In the genomic region with DNA sequence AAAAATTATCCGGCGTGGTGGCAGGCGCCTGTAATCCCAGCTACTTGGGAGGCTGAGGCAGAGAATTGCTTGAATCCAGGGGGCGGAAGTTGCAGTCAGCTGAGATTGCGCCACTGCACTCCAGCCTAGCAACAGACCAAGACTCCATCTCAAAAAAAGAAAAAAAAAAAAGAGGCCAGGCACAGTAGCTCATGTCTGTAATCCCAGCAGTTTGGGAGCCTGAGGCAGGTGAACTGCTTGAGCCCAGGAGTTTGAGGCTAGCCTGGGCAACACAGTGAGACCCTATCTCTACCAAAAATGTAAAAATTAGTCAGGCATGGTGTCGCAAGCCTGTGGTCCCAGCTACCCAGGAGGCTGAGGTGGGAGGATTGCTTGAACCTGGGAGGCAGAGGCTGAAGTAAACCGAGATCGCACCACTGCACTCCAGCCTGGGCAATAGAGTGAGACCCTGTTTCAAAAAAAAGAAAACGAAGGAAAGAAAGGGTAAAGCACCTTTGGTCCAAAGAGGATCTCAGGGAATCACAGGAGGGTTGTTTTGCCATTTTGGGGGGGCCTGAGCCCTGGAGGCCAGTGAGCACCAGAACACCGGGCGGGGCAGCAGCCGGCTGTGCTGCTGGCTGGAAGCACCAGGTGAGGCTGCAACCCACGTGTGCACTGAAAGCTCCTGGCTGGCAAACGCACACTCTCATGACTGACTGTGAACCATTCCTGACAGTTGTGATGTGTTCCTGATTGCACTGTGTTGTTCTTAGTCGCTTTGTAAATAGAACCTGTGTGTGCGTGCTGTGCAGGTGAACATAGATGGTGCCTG, we compare ENCODE assay signal across 14 cellular contexts. TPM values are rescaled to one million over a fixed set of nuclear protein-coding genes. Genes with fewer than 3 reads are reported as not detected.
A peak's percentile ranks its signal among the peaks of the same experiment; 100 is the strongest.
DNase-seq lines count a peak whose midpoint lies in the region; ATAC-seq, FAIRE-seq and TF ChIP-seq lines count a peak whose summit lies in the region.
"Had no signal": no experiment of that assay in that cellular context is flagged by ENCODE, and none has a peak within 500 bp of the region (broad histone marks: within the 10 kb centered on the region; RNA-seq: fewer than 3 reads in every experiment).

No MANE protein-coding gene starts in this region.

- H3K9ac ChIP-seq in mammary epithelial cell (ENCODE audit: insufficient read depth, low read length) = no peak overlapping the region
- H3K9ac ChIP-seq in kidney (ENCODE audit: low read length in 2 of 2) = no peak overlapping the region

- TF ChIP-seq POLR2A in breast epithelium (IDR thresholded peaks at IDR 0.05) = no peak

- dilution Hi-C loops in mammary epithelial cell (cut with HindIII; ENCODE audit: low sequenced_read_pairs) = no loop called here

- H3K4me1 ChIP-seq in mammary epithelial cell (ENCODE audit: insufficient read depth, low read length) (peaks cover 4% of the 10 kb centered on the region), breast epithelium (no peaks in the 10 kb centered on the region), kidney (ENCODE audit: control insufficient read depth in 1 of 2, insufficient read depth in 1 of 2, low read depth in 1 of 2, low read length in 2 of 2) (no peaks in the 10 kb centered on the region)

- H2AFZ ChIP-seq in mammary epithelial cell (ENCODE audit: low read depth, low read length) = no peak overlapping the region

- no peak for ATAC-seq in GM21381 (IDR thresholded peaks at IDR 0.05; ENCODE audit: unreplicated experiment)
- ATAC-seq: activated CD8-positive, alpha-beta T cell treated with anti-CD3 and anti-CD28 coated beads, Interleukin-2, amount 10 ng/mL, durations not matched to agents 7 days and 5 days had no signal

- no peak for FAIRE-seq in kidney (lab: Jason Lieb, UNC)

- DNase-seq in mammary epithelial cell = peak; percentile 17
- DNase-seq in breast epithelium (ENCODE audit: low spot score in 2 of 2) = no peak
- peak; percentile 77 for DNase-seq in NCI-H774 (lab: John Stamatoyannopoulos, UW)
- peak; percentile 38 for DNase-seq in kidney
- no peak for DNase-seq in stimulated activated CD4-positive, alpha-beta T cell treated with anti-CD3 and anti-CD28 coated beads, Interleukin-2, amount 100 ng/mL, for 24 hours
- DNase-seq in posterior cingulate gyrus = no peak
- DNase-seq in NK-92 (lab: John Stamatoyannopoulos, UW; ENCODE audit: unreplicated experiment) = no peak
- DNase-seq: activated CD8-positive, alpha-beta T cell treated with anti-CD3 and anti-CD28 coated beads, Interleukin-2, amount 10 ng/mL, durations not matched to agents 7 days and 5 days; dorsolateral prefrontal cortex; NCI-H524 treated with DMSO at 0.1 percent for 48 hours had no signal

- CTCF ChIA-PET in mammary epithelial cell (lab: Charles Lee; ENCODE audit: low non-redundant PET) = no interaction called here

- 57% methylated on average over 16 of the region's 16 CpGs for WGBS in mammary epithelial cell (ENCODE audit: low coverage, missing lambda C conversion rate)

- H3K27me3 ChIP-seq in mammary epithelial cell (ENCODE audit: insufficient read depth, low read length) (no peaks in the 10 kb centered on the region), breast epithelium (no peaks in the 10 kb centered on the region)

- H4K20me1 ChIP-seq in mammary epithelial cell (ENCODE audit: insufficient read depth, low read length) = no peaks in the 10 kb centered on the region

- BruUV-seq in mammary epithelial cell (replicated peaks; lab: Mats Ljungman, UMichigan) = no TSS peak

- intact Hi-C loops in mammary epithelial cell (cut with micrococcal nuclease) (no loop called here), breast epithelium (cut with DNase I; ENCODE audit: low total_unique reads) (no loop called here), kidney (cut with DNase I) (no loop called here), posterior cingulate gyrus (cut with DNase I) (no loop called here)

- no peaks in the 10 kb centered on the region for H3K79me2 ChIP-seq in mammary epithelial cell (ENCODE audit: insufficient read depth, low read length)

- H3K4me3 ChIP-seq in mammary epithelial cell (replicated peaks in 1 of 3; ENCODE audit: insufficient read depth in 1 of 3, low read depth in 2 of 3, low read length in 3 of 3) (no peak overlapping the region), breast epithelium (no peak overlapping the region), kidney (ENCODE audit: low read length in 2 of 2) (no peak overlapping the region)
- H3K4me3 ChIP-seq: dorsolateral prefrontal cortex had no signal

- in situ Hi-C loops in mammary epithelial cell (cut with MboI; ENCODE audit: low sequenced_read_pairs in 2 of 2) = no loop called here

- H3K9me3 ChIP-seq in mammary epithelial cell (replicated peaks; ENCODE audit: insufficient read depth, low read length) (no peaks in the 10 kb centered on the region), breast epithelium (no peaks in the 10 kb centered on the region), kidney (ENCODE audit: control insufficient read depth in 1 of 2, low read length in 2 of 2) (no peaks in the 10 kb centered on the region)

- H3K36me3 ChIP-seq in mammary epithelial cell (ENCODE audit: insufficient read depth, low read length) (no peaks in the 10 kb centered on the region), breast epithelium (no peaks in the 10 kb centered on the region), kidney (ENCODE audit: control insufficient read depth in 1 of 2, insufficient read depth in 2 of 2, low read length in 2 of 2) (no peaks in the 10 kb centered on the region)

- H3K27ac ChIP-seq in mammary epithelial cell (ENCODE audit: insufficient read depth, low read depth, low read length) (no peak overlapping the region), breast epithelium (no peak overlapping the region), kidney (ENCODE audit: low read depth in 2 of 2, low read length in 2 of 2) (no peak overlapping the region)
- H3K27ac ChIP-seq: dorsolateral prefrontal cortex had no signal

- peak in 1 of 2 donors; percentile 5 for TF ChIP-seq CTCF in mammary epithelial cell (conservative IDR thresholded peaks at IDR 0.05 in 1 of 2, IDR thresholded peaks at IDR 0.05 in 1 of 2; ENCODE audit: extremely low read depth in 1 of 2, insufficient read depth in 1 of 2, low read depth in 1 of 2, low read length in 2 of 2)
- no peak for TF ChIP-seq CTCF in breast epithelium (IDR thresholded peaks at IDR 0.05)
- no peak for TF ChIP-seq CTCF in kidney (IDR thresholded peaks at IDR 0.05; ENCODE audit: borderline replicate concordance, extremely low read depth, insufficient read depth)

- no peak overlapping the region for H3K4me2 ChIP-seq in mammary epithelial cell (ENCODE audit: insufficient read depth, low read depth, low read length)

RNA-seq across cellular contexts. Expression of a gene that starts 18.4 kb away (rescaled TPM):
- total RNA-seq in mammary epithelial cell (not detected), breast epithelium (not detected), kidney (0.19 TPM)
- polyA plus RNA-seq in mammary epithelial cell (not detected), kidney (ENCODE audit: insufficient read depth, low read depth, low replicate concordance) (0.73 TPM)
- not detected for polyA minus RNA-seq in mammary epithelial cell
- total RNA-seq: activated CD8-positive, alpha-beta T cell treated with anti-CD3 and anti-CD28 coated beads, Interleukin-2, amount 10 ng/mL, durations not matched to agents 7 days and 5 days; dorsolateral prefrontal cortex; mononuclear cell; posterior vena cava had no signal

RNA-seq across cellular contexts. Expression of a gene that starts 27.9 kb away (rescaled TPM):
- total RNA-seq in mammary epithelial cell = under 1 TPM in 1 of 2 donors, not detected in 1; 0.17 TPM
- not detected for polyA plus RNA-seq in mammary epithelial cell
- polyA minus RNA-seq in mammary epithelial cell = not detected
- not detected for total RNA-seq in breast epithelium
- total RNA-seq in kidney = 0.16 TPM
- polyA plus RNA-seq in kidney (ENCODE audit: insufficient read depth, low read depth, low replicate concordance) = 1.4 TPM
- total RNA-seq: activated CD8-positive, alpha-beta T cell treated with anti-CD3 and anti-CD28 coated beads, Interleukin-2, amount 10 ng/mL, durations not matched to agents 7 days and 5 days; mononuclear cell; posterior vena cava; urinary bladder had no signal
- polyA plus RNA-seq: urinary bladder had no signal

RNA-seq across cellular contexts. Expression of a gene that starts 43.2 kb away (rescaled TPM):
- total RNA-seq in mammary epithelial cell = 10 to 100 TPM; 19.2 to 22.0 TPM
- 30.6 TPM for polyA plus RNA-seq in mammary epithelial cell
- polyA minus RNA-seq in mammary epithelial cell = 6.2 TPM
- 10 to 100 TPM; 12.1 to 17.4 (median 17.0) TPM for total RNA-seq in breast epithelium
- 32.0 TPM for total RNA-seq in kidney
- polyA plus RNA-seq in kidney (ENCODE audit: insufficient read depth, low read depth, low replicate concordance) = 189 TPM

RNA-seq across cellular contexts. Expression of a gene that starts 54.6 kb away (rescaled TPM):
- total RNA-seq in mammary epithelial cell = under 1 TPM; 0.33 to 0.80 TPM
- polyA plus RNA-seq in mammary epithelial cell = 0.09 TPM
- not detected for polyA minus RNA-seq in mammary epithelial cell
- not detected for total RNA-seq in breast epithelium
- not detected for total RNA-seq in kidney
- not detected for polyA plus RNA-seq in kidney (ENCODE audit: insufficient read depth, low read depth, low replicate concordance)
- total RNA-seq: mononuclear cell, posterior vena cava had no signal
- polyA plus RNA-seq: urinary bladder had no signal

RNA-seq across cellular contexts. Expression of a gene that starts 59.5 kb away (rescaled TPM):
- total RNA-seq in mammary epithelial cell (100 to 1,000 TPM in 1 of 2 donors, 10 to 100 TPM in 1; 62.5 to 146 TPM), breast epithelium (100 to 1,000 TPM; 114 to 233 (median 144) TPM), kidney (123 TPM)
- polyA plus RNA-seq in mammary epithelial cell (192 TPM), kidney (ENCODE audit: insufficient read depth, low read depth, low replicate concordance) (432 TPM)
- 149 TPM for polyA minus RNA-seq in mammary epithelial cell

Comparison
In these comparisons a context has a peak if more than half of its experiments do, and no peak if none do; other contexts are left out.
1. DNase-seq: peak in mammary epithelial cell (single experiment), NCI-H774 (single experiment) and kidney (single experiment); none in breast epithelium (0 of 2), stimulated activated CD4-positive, alpha-beta T cell treated with anti-CD3 and anti-CD28 coated beads, Interleukin-2, amount 100 ng/mL, for 24 hours (0 of 2), posterior cingulate gyrus (0 of 10) and NK-92 (single experiment).